9 cellular contexts compared by ENCODE assay signal in the genomic region with DNA sequence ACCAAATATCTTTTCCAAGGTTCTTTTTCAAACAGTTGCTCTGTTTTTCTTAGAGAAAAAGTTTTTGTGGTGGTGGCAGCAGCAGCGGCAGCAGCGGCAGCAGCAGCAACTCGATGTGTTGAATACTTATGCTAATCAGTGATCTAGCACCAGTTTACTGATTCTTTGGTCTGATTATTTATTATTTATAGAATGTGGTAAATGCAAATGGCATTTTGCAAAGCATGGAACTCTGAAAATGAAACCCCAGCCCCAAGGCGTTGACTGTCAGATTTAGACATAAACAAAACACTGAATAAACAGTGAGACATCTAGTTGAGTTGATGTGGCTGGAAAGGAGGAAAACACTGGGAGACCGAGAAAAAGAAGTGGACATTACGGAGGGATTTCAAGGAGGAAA.
DNase-seq lines count a peak whose midpoint lies in the region; ATAC-seq and TF ChIP-seq lines count a peak whose summit lies in the region.
"Had no signal": no experiment of that assay in that cellular context is flagged by ENCODE, and none has a peak within 500 bp of the region (broad histone marks: within the 10 kb centered on the region; RNA-seq: fewer than 3 reads in every experiment).

No MANE protein-coding gene starts in this region.

- H3K36me3 Mint-ChIP-seq in MCF 10A (ENCODE audit: insufficient read depth, unreplicated experiment) = no peaks in the 10 kb centered on the region

- H3K4me3 ChIP-seq in GM06990 (replicated peaks; ENCODE audit: low read depth, low read length) (peak overlapping the region; percentile 29), fibroblast of villous mesenchyme (ENCODE audit: low read depth, low read length) (peak overlapping the region; percentile 19), adrenal gland (no peak overlapping the region)

- intact Hi-C loops in adrenal gland (cut with DNase I) = no loop called here
- intact Hi-C loops in MCF 10A (cut with micrococcal nuclease) = no loop called here

- no peaks in the 10 kb centered on the region for H3K9me3 Mint-ChIP-seq in MCF 10A (ENCODE audit: unreplicated experiment)
- H3K9me3 Mint-ChIP-seq: activated CD4-positive, alpha-beta T cell treated with anti-CD3 and anti-CD28 coated beads, Interleukin-2, amount 10 ng/mL, durations not matched to agents 7 days and 5 days had no signal

- no peak overlapping the region for H3K4me3 Mint-ChIP-seq in MCF 10A (ENCODE audit: unreplicated experiment)
- H3K4me3 Mint-ChIP-seq: activated CD4-positive, alpha-beta T cell treated with anti-CD3 and anti-CD28 coated beads, Interleukin-2, amount 10 ng/mL, durations not matched to agents 7 days and 5 days had no signal

- peak; percentile 77 for ATAC-seq in GM21423 (IDR thresholded peaks at IDR 0.05; ENCODE audit: unreplicated experiment)
- peak; percentile 81 for ATAC-seq in HG03135 (IDR thresholded peaks at IDR 0.05; ENCODE audit: unreplicated experiment)

- H3K4me1 Mint-ChIP-seq in MCF 10A (ENCODE audit: insufficient read depth, unreplicated experiment) = peaks cover 6% of the 10 kb centered on the region
- H3K4me1 Mint-ChIP-seq: activated CD4-positive, alpha-beta T cell treated with anti-CD3 and anti-CD28 coated beads, Interleukin-2, amount 10 ng/mL, durations not matched to agents 7 days and 5 days had no signal

- H3K9me3 ChIP-seq in adrenal gland (replicated peaks in 1 of 3) = no peaks in the 10 kb centered on the region

- H3K27ac Mint-ChIP-seq in MCF 10A (ENCODE audit: low read depth, unreplicated experiment) = no peak overlapping the region
- H3K27ac Mint-ChIP-seq: activated CD4-positive, alpha-beta T cell treated with anti-CD3 and anti-CD28 coated beads, Interleukin-2, amount 10 ng/mL, durations not matched to agents 7 days and 5 days had no signal

- H3K36me3 ChIP-seq in GM06990 (ENCODE audit: control insufficient read depth, insufficient read depth, low read length) (no peaks in the 10 kb centered on the region), adrenal gland (replicated peaks in 1 of 2) (no peaks in the 10 kb centered on the region)

- no peak overlapping the region for H3K27ac ChIP-seq in adrenal gland

- CTCF ChIA-PET in MCF 10A (lab: Yijun Ruan, JAX) = interaction anchor here (1.2 kb wide), 1 partner anchor 9 kb away, joined by 3 read pairs; no protein-coding TSS in a partner anchor

- H3K27me3 ChIP-seq in GM06990 (replicated peaks; ENCODE audit: control insufficient read depth, insufficient read depth, low read length) (no peaks in the 10 kb centered on the region), adrenal gland (no peaks in the 10 kb centered on the region)

- 47 to 53% (median 50%) methylated on average over 6 of the region's 6 CpGs for WGBS in adrenal gland, 4 donors

- no peak for TF ChIP-seq CTCF in GM06990 (IDR thresholded peaks at IDR 0.05; ENCODE audit: insufficient read depth, low read length, poor library complexity, severe bottlenecking)
- no peak for TF ChIP-seq CTCF in fibroblast of villous mesenchyme (IDR thresholded peaks at IDR 0.05; ENCODE audit: insufficient read depth, low read depth, low read length)
- no peak for TF ChIP-seq CTCF in adrenal gland (IDR thresholded peaks at IDR 0.05)
- no peak for TF ChIP-seq CTCF in MCF 10A (IDR thresholded peaks at IDR 0.05; ENCODE audit: unreplicated experiment)

- peaks cover 0 to 4% of the 10 kb centered on the region in 2 donors for H3K4me1 ChIP-seq in adrenal gland (replicated peaks in 1 of 2)

- no peaks in the 10 kb centered on the region for H3K27me3 Mint-ChIP-seq in MCF 10A (ENCODE audit: insufficient read depth, unreplicated experiment)
- H3K27me3 Mint-ChIP-seq: activated CD4-positive, alpha-beta T cell treated with anti-CD3 and anti-CD28 coated beads, Interleukin-2, amount 10 ng/mL, durations not matched to agents 7 days and 5 days had no signal

- BruUV-seq in MCF 10A (replicated peaks; lab: Mats Ljungman, UMichigan) = no TSS peak

- no peak for TF ChIP-seq POLR2A in adrenal gland (IDR thresholded peaks at IDR 0.05)

- POLR2A ChIA-PET in MCF 10A (lab: Yijun Ruan, JAX) = interaction anchor here (0.7 kb wide), 1 partner anchor 359 kb away, joined by 3 read pairs; no protein-coding TSS in a partner anchor

- DNase-seq in GM06990 (ENCODE audit: extremely low read depth, insufficient read length) (peak; percentile 12), fibroblast of villous mesenchyme (ENCODE audit: low read depth) (peak; percentile 52), anterior cingulate cortex (lab: John Stamatoyannopoulos, UW) (no peak), adrenal gland (no peak), MCF 10A (ENCODE audit: unreplicated experiment) (no peak)
- DNase-seq in stimulated activated CD8-positive, alpha-beta memory T cell treated with anti-CD3 and anti-CD28 coated beads, Interleukin-4, amount 100 ng/mL, for 48 hours = no peak
- DNase-seq: activated CD4-positive, alpha-beta T cell treated with anti-CD3 and anti-CD28 coated beads, Interleukin-2, amount 10 ng/mL, durations not matched to agents 7 days and 5 days had no signal

Comparison
In these comparisons a context has a peak if more than half of its experiments do, and no peak if none do; other contexts are left out.
1. DNase-seq: peak in GM06990 (single experiment) and fibroblast of villous mesenchyme (single experiment); none in anterior cingulate cortex (0 of 58), adrenal gland (0 of 7), MCF 10A (single experiment) and stimulated activated CD8-positive, alpha-beta memory T cell treated with anti-CD3 and anti-CD28 coated beads, Interleukin-4, amount 100 ng/mL, for 48 hours (single experiment).
2. H3K4me3 ChIP-seq: peak in GM06990 (single experiment) and fibroblast of villous mesenchyme (single experiment); none in adrenal gland (0 of 4).